In genomic region chr9:99078731-99079130, GRCh38 we compare ENCODE assay signal across 19 cellular contexts. TPM values are rescaled to one million over a fixed set of nuclear protein-coding genes. Genes with fewer than 3 reads are reported as not detected.
DNase-seq lines count a peak whose midpoint lies in the region; ATAC-seq and TF ChIP-seq lines count a peak whose summit lies in the region.
"Had no signal": no experiment of that assay in that cellular context is flagged by ENCODE, and none has a peak within 500 bp of the region (broad histone marks: within the 10 kb centered on the region; RNA-seq: fewer than 3 reads in every experiment).

No MANE protein-coding gene starts in this region.

- H4K20me1 ChIP-seq in GM23338 (replicated peaks; ENCODE audit: insufficient read depth) = no peaks in the 10 kb centered on the region
- H4K20me1 ChIP-seq: BLaER1 had no signal

- ATAC-seq in GM23338 (no peak), T-cell (replicated peaks in 1 of 4) (no peak), HG03439 (IDR thresholded peaks at IDR 0.05; ENCODE audit: unreplicated experiment) (no peak), GM18907 (IDR thresholded peaks at IDR 0.05; ENCODE audit: unreplicated experiment) (no peak)
- ATAC-seq: HCT116, HepG2 had no signal

- no peak overlapping the region for H3K4me3 ChIP-seq in GM23338
- H3K4me3 ChIP-seq: BLaER1, MG63 had no signal

- DNase-seq in GM23338 (ENCODE audit: low spot score) (no peak), T-cell (no peak), endothelial cell (ENCODE audit: low spot score) (no peak), osteocyte (ENCODE audit: extremely low spot score, unreplicated experiment) (no peak), iPS-NIHi7 (ENCODE audit: extremely low spot score) (no peak), EL (no peak)
- DNase-seq: CD4-positive, CD25-positive, alpha-beta regulatory T cell; GOT3; MG63; NCI-H2029; NCI-H446 treated with DMSO at 0.1 percent for 48 hours; NCI-H526; Right ventricle myocardium superior; RPMI8226 had no signal

- H3K79me2 ChIP-seq in GM23338 (replicated peaks; ENCODE audit: insufficient read depth) = no peaks in the 10 kb centered on the region

- H3K4me2 ChIP-seq in GM23338 = no peak overlapping the region
- H3K4me2 ChIP-seq: BLaER1 had no signal

- H3K27ac Mint-ChIP-seq in GM23338 (no peak overlapping the region), T-cell (peak overlapping the region; percentile 54 to 66), endothelial cell (ENCODE audit: unreplicated experiment) (peak overlapping the region; percentile 34), osteocyte (ENCODE audit: unreplicated experiment) (peak overlapping the region; percentile 21)

- H3K9me2 ChIP-seq in GM23338 (ENCODE audit: insufficient read depth) = peaks cover 7% of the 10 kb centered on the region; the same call in 1 of the 2 replicates

- H3K4me3 Mint-ChIP-seq in GM23338 (no peak overlapping the region), T-cell (no peak overlapping the region), endothelial cell (ENCODE audit: unreplicated experiment) (peak overlapping the region; percentile 48), osteocyte (ENCODE audit: unreplicated experiment) (no peak overlapping the region)

- peaks cover 6% of the 10 kb centered on the region; the same call in 2 of the 3 replicates for H3K9me3 Mint-ChIP-seq in GM23338
- H3K9me3 Mint-ChIP-seq in T-cell = no peaks in the 10 kb centered on the region
- H3K9me3 Mint-ChIP-seq in endothelial cell (ENCODE audit: unreplicated experiment) = no peaks in the 10 kb centered on the region
- H3K9me3 Mint-ChIP-seq in osteocyte (ENCODE audit: unreplicated experiment) = no peaks in the 10 kb centered on the region
- H3K9me3 Mint-ChIP-seq: CD4-positive, CD25-positive, alpha-beta regulatory T cell had no signal

- H3K4me1 Mint-ChIP-seq in GM23338 = peaks cover 6% of the 10 kb centered on the region; the same call in 2 of the 3 replicates
- H3K4me1 Mint-ChIP-seq in T-cell = peaks cover 35 to 48% (median 43%) of the 10 kb centered on the region in 3 donors
- H3K4me1 Mint-ChIP-seq in endothelial cell (ENCODE audit: unreplicated experiment) = peaks cover 77% of the 10 kb centered on the region
- peaks cover 26% of the 10 kb centered on the region for H3K4me1 Mint-ChIP-seq in osteocyte (ENCODE audit: unreplicated experiment)

- H3K4me1 ChIP-seq in GM23338 (ENCODE audit: insufficient read depth) = no peaks in the 10 kb centered on the region

- POLR2A ChIA-PET in T-cell (lab: Charles Lee) = no interaction called here

- peaks cover 4% of the 10 kb centered on the region for H3K27me3 Mint-ChIP-seq in GM23338 (ENCODE audit: insufficient read depth, low read depth, poor library complexity)
- H3K27me3 Mint-ChIP-seq in T-cell = no peaks in the 10 kb centered on the region
- peaks cover 10% of the 10 kb centered on the region for H3K27me3 Mint-ChIP-seq in endothelial cell (ENCODE audit: unreplicated experiment)
- peaks cover 22% of the 10 kb centered on the region for H3K27me3 Mint-ChIP-seq in osteocyte (ENCODE audit: unreplicated experiment)

- H3F3A ChIP-seq in GM23338 (replicated peaks; ENCODE audit: low read depth) = no peaks in the 10 kb centered on the region

- TF ChIP-seq CTCF in GM23338 (conservative IDR thresholded peaks at IDR 0.05; ENCODE audit: low read depth in 2 of 2) (no peak), endothelial cell (IDR thresholded peaks at IDR 0.05; ENCODE audit: unreplicated experiment) (no peak), osteocyte (IDR thresholded peaks at IDR 0.05) (no peak)

- H3K27me3 ChIP-seq in GM23338 (ENCODE audit: insufficient read depth) = no peaks in the 10 kb centered on the region
- H3K27me3 ChIP-seq: BLaER1, MG63 had no signal

- CTCF ChIA-PET in T-cell (lab: Charles Lee) = no interaction called here

- no peak overlapping the region for H3K27ac ChIP-seq in GM23338 (ENCODE audit: low read depth)
- H3K27ac ChIP-seq: BLaER1 had no signal

- 0 out of 2 replicates have a peak overlapping the region, but pooled peaks have one; percentile 52 for H2AFZ ChIP-seq in GM23338

- H3K36me3 Mint-ChIP-seq in GM23338 (ENCODE audit: low read depth) = no peaks in the 10 kb centered on the region
- no peaks in the 10 kb centered on the region for H3K36me3 Mint-ChIP-seq in T-cell
- H3K36me3 Mint-ChIP-seq in endothelial cell (ENCODE audit: low read depth, unreplicated experiment) = peaks cover 6% of the 10 kb centered on the region
- H3K36me3 Mint-ChIP-seq in osteocyte (ENCODE audit: unreplicated experiment) = no peaks in the 10 kb centered on the region
- H3K36me3 Mint-ChIP-seq: CD4-positive, CD25-positive, alpha-beta regulatory T cell had no signal

- no peaks in the 10 kb centered on the region for H3K36me3 ChIP-seq in GM23338 (ENCODE audit: insufficient read depth)
- H3K36me3 ChIP-seq: BLaER1, MG63 had no signal

TF ChIP-seq in GM23338, 12 proteins besides CTCF, POLR2A, EP300 and RAD21:
- TF ChIP-seq ZNF462 (CRISPR knock-in tag; IDR thresholded peaks at IDR 0.05) = 0 out of 2 replicates have a peak, but pooled peaks have one; percentile 9
- TF ChIP-seq JUNB (IDR thresholded peaks at IDR 0.05; ENCODE audit: unreplicated experiment) = no peak

RNA-seq across cellular contexts. Expression of gene TGFBR1, which starts 26.2 kb away (rescaled TPM):
- 39.5 and 40.2 TPM in 2 replicates for total RNA-seq in GM23338 (2014; rRNA removed; shearing (Covaris generic))
- polyA plus RNA-seq in GM23338 (2016; fragmentation: Nextera tagmentation; extraction: Ambion mirVana) = 8.3 and 9.3 TPM in 2 replicates
- total RNA-seq in T-cell (10 to 100 TPM; 22.3 to 36.9 (median 31.7) TPM), endothelial cell (ENCODE audit: unreplicated experiment) (206 TPM), osteocyte (53.3 and 56.7 TPM in 2 replicates)
